ENCODE assay signal across 14 cellular contexts in genomic region chr9:34451545-34451944, GRCh38. TPM values are rescaled to one million over a fixed set of nuclear protein-coding genes. Genes with fewer than 3 reads are reported as not detected.
DNase-seq lines count a peak whose midpoint lies in the region; ATAC-seq and TF ChIP-seq lines count a peak whose summit lies in the region.
"Had no signal": no experiment of that assay in that cellular context is flagged by ENCODE, and none has a peak within 500 bp of the region (broad histone marks: within the 10 kb centered on the region; RNA-seq: fewer than 3 reads in every experiment).

No MANE protein-coding gene starts in this region.

- H3K36me3 Mint-ChIP-seq in endothelial cell (ENCODE audit: low read depth, unreplicated experiment), result peaks cover 3% of the 10 kb centered on the region

- peaks cover 0 to 12% (median 0%) of the 10 kb centered on the region in 11 experiments; a peak in 5 of 22 replicates for H3K36me3 ChIP-seq in BLaER1 treated with 17β-estradiol and CSF1 and Interleukin-3, amounts not matched to agents 10 nM and 100 nM
- no peaks in the 10 kb centered on the region for H3K36me3 ChIP-seq in brain microvascular endothelial cell (replicated peaks)

- H3K9ac ChIP-seq in BLaER1 treated with 17β-estradiol and CSF1 and Interleukin-3, amounts not matched to agents 10 nM and 100 nM, result 0 out of 22 replicates have a peak overlapping the region, but pooled peaks of 2 of the 11 experiments have one; percentile 5 to 15

- H3K4me3 ChIP-seq in BLaER1 treated with 17β-estradiol and CSF1 and Interleukin-3, amounts not matched to agents 10 nM and 100 nM, result no peak overlapping the region
- H3K4me3 ChIP-seq in brain microvascular endothelial cell (ENCODE audit: low read depth, low read length), result no peak overlapping the region

- peak overlapping the region in 10 of 11 experiments; percentile 13 to 57 (median 34); a peak in 14 of 22 replicates for H3K4me2 ChIP-seq in BLaER1 treated with 17β-estradiol and CSF1 and Interleukin-3, amounts not matched to agents 10 nM and 100 nM

- peaks cover 38 to 54% (median 47%) of the 10 kb centered on the region in 10 experiments for H3K4me1 ChIP-seq in BLaER1 treated with 17β-estradiol and CSF1 and Interleukin-3, amounts not matched to agents 10 nM and 100 nM

- no peaks in the 10 kb centered on the region for H3K27me3 ChIP-seq in BLaER1 treated with 17β-estradiol and CSF1 and Interleukin-3, amounts not matched to agents 10 nM and 100 nM
- H3K27me3 ChIP-seq in brain microvascular endothelial cell (replicated peaks), result no peaks in the 10 kb centered on the region

- DNase-seq in HT1080 (ENCODE audit: low read depth) (peak; percentile 60), endothelial cell (ENCODE audit: low spot score) (no peak), NCI-H1105 (lab: John Stamatoyannopoulos, UW) (no peak), pons (ENCODE audit: low spot score) (no peak), brain microvascular endothelial cell (no peak)
- DNase-seq: activated naive CD4-positive, alpha-beta T cell; CD4-positive, alpha-beta T cell; effector memory CD8-positive, alpha-beta T cell; Karpas-422; NCI-H526 had no signal

- peaks cover 5% of the 10 kb centered on the region for H3K27me3 Mint-ChIP-seq in endothelial cell (ENCODE audit: unreplicated experiment)
- H3K27me3 Mint-ChIP-seq: CD4-positive, alpha-beta T cell; effector memory CD8-positive, alpha-beta T cell had no signal

- TF ChIP-seq CTCF in endothelial cell (IDR thresholded peaks at IDR 0.05; ENCODE audit: unreplicated experiment) (no peak), brain microvascular endothelial cell (IDR thresholded peaks at IDR 0.05; ENCODE audit: low read depth, low read length, missing control alignments) (no peak)

- H3K27ac Mint-ChIP-seq in endothelial cell (ENCODE audit: unreplicated experiment), result peak overlapping the region; percentile 74
- H3K27ac Mint-ChIP-seq: CD4-positive, alpha-beta T cell; effector memory CD8-positive, alpha-beta T cell had no signal

- H3K9me3 Mint-ChIP-seq in endothelial cell (ENCODE audit: unreplicated experiment), result no peaks in the 10 kb centered on the region
- H3K9me3 Mint-ChIP-seq: CD4-positive, alpha-beta T cell; effector memory CD8-positive, alpha-beta T cell had no signal

- no peak overlapping the region for H3K4me3 Mint-ChIP-seq in endothelial cell (ENCODE audit: unreplicated experiment)
- H3K4me3 Mint-ChIP-seq: CD4-positive, alpha-beta T cell; effector memory CD8-positive, alpha-beta T cell had no signal

- in situ Hi-C loops in brain microvascular endothelial cell (cut with HindIII; ENCODE audit: low pct_ligation_motif_present, low sequenced_read_pairs), result no loop called here

- peaks cover 48 to 100% (median 93%) of the 10 kb centered on the region in 11 experiments; a peak in 21 of 22 replicates for H4K20me1 ChIP-seq in BLaER1 treated with 17β-estradiol and CSF1 and Interleukin-3, amounts not matched to agents 10 nM and 100 nM

- peaks cover 54% of the 10 kb centered on the region for H3K4me1 Mint-ChIP-seq in endothelial cell (ENCODE audit: unreplicated experiment)

- H3K27ac ChIP-seq in BLaER1 treated with 17β-estradiol and CSF1 and Interleukin-3, amounts not matched to agents 10 nM and 100 nM, result no peak overlapping the region
- H3K27ac ChIP-seq in brain microvascular endothelial cell, result no peak overlapping the region

- no peaks in the 10 kb centered on the region for H3K9me3 ChIP-seq in BLaER1 treated with 17β-estradiol and CSF1 and Interleukin-3, amounts not matched to agents 10 nM and 100 nM (replicated peaks in 1 of 11)

- peak; percentile 66 for ATAC-seq in GM18907 (IDR thresholded peaks at IDR 0.05; ENCODE audit: unreplicated experiment)
- ATAC-seq in GM21737 (IDR thresholded peaks at IDR 0.05; ENCODE audit: unreplicated experiment), result no peak
- ATAC-seq: effector memory CD8-positive, alpha-beta T cell had no signal

RNA-seq across cellular contexts. Expression of gene FAM219A, which starts 6.8 kb away (rescaled TPM):
- 12.1 and 13.5 TPM in 2 replicates for total RNA-seq in HT1080 (2014; rRNA removed; shearing (Covaris generic))
- polyA plus RNA-seq in HT1080 (2015; cell fraction: cytosol; rRNA removed), result 17.0 and 17.7 TPM in 2 replicates
- polyA plus RNA-seq in HT1080 (2015; cell fraction: nucleus; rRNA removed), result 25.7 and 25.9 TPM in 2 replicates
- total RNA-seq in endothelial cell (ENCODE audit: unreplicated experiment), result 55.3 TPM

RNA-seq across cellular contexts. Expression of gene DNAI1, which starts 7.1 kb away (rescaled TPM):
- total RNA-seq in HT1080 (2014; rRNA removed; shearing (Covaris generic)), result not detected in 2 replicates
- not detected in 2 replicates for polyA plus RNA-seq in HT1080 (2015; cell fraction: cytosol; rRNA removed)
- 0.11 TPM in 1 of 2 replicates, not detected in the other for polyA plus RNA-seq in HT1080 (2015; cell fraction: nucleus; rRNA removed)
- 0.74 TPM for total RNA-seq in endothelial cell (ENCODE audit: unreplicated experiment)
- total RNA-seq: CD4-positive, alpha-beta T cell; kidney epithelial cell had no signal
